ENCODE assay signal across 21 cellular contexts in genomic region chr10:51532044-51532443, GRCh38.
DNase-seq lines count a peak whose midpoint lies in the region; ATAC-seq and TF ChIP-seq lines count a peak whose summit lies in the region.
"Had no signal": no experiment of that assay in that cellular context is flagged by ENCODE, and none has a peak within 500 bp of the region (broad histone marks: within the 10 kb centered on the region; RNA-seq: fewer than 3 reads in every experiment).

No MANE protein-coding gene starts in this region.

- no TSS peak for BruUV-seq in A673 (replicated peaks; lab: Mats Ljungman, UMichigan)

- H3K9me3 Mint-ChIP-seq in activated T-helper 17 cell treated with anti-CD3 and anti-CD28 coated beads, Interleukin-2, amount 50 U/mL, for 72 hours, result no peaks in the 10 kb centered on the region
- H3K9me3 Mint-ChIP-seq: CD4-positive, alpha-beta T cell had no signal

- H3K4me1 Mint-ChIP-seq in activated T-helper 17 cell treated with anti-CD3 and anti-CD28 coated beads, Interleukin-2, amount 50 U/mL, for 72 hours, result no peaks in the 10 kb centered on the region
- H3K4me1 Mint-ChIP-seq: CD14-positive monocyte; CD8-positive, alpha-beta memory T cell had no signal

- intact Hi-C loops in A673 (cut with micrococcal nuclease; ENCODE audit: unreplicated experiment) (no loop called here), breast epithelium (cut with DNase I; ENCODE audit: low total_unique reads) (no loop called here)

- no peak overlapping the region for H3K27ac ChIP-seq in A673 (ENCODE audit: low read depth, low read length, poor library complexity, severe bottlenecking)
- no peak overlapping the region for H3K27ac ChIP-seq in breast epithelium
- H3K27ac ChIP-seq: 22Rv1; BLaER1 treated with 17β-estradiol and CSF1 and Interleukin-3, amounts not matched to agents 10 nM and 100 nM; GM23248 had no signal

- H3K4me3 Mint-ChIP-seq in activated T-helper 17 cell treated with anti-CD3 and anti-CD28 coated beads, Interleukin-2, amount 50 U/mL, for 72 hours, result no peak overlapping the region
- H3K4me3 Mint-ChIP-seq: CD14-positive monocyte; CD4-positive, alpha-beta T cell; CD8-positive, alpha-beta memory T cell had no signal

- no peak overlapping the region for H3K27ac Mint-ChIP-seq in activated T-helper 17 cell treated with anti-CD3 and anti-CD28 coated beads, Interleukin-2, amount 50 U/mL, for 72 hours
- H3K27ac Mint-ChIP-seq: CD14-positive monocyte; CD4-positive, alpha-beta T cell; CD8-positive, alpha-beta memory T cell had no signal

- peaks cover 16% of the 10 kb centered on the region for H3K27me3 ChIP-seq in A673 (replicated peaks; ENCODE audit: insufficient read depth, low read depth, low read length, poor library complexity)
- H3K27me3 ChIP-seq in breast epithelium, result no peaks in the 10 kb centered on the region
- H3K27me3 ChIP-seq: BE2C; BLaER1 treated with 17β-estradiol and CSF1 and Interleukin-3, amounts not matched to agents 10 nM and 100 nM had no signal

- no peak overlapping the region for H3K4me3 ChIP-seq in GM12865 (ENCODE audit: low read depth, low read length)
- H3K4me3 ChIP-seq in A673 (ENCODE audit: low read depth, low read length, poor library complexity, severe bottlenecking), result no peak overlapping the region
- H3K4me3 ChIP-seq in breast epithelium, result no peak overlapping the region
- H3K4me3 ChIP-seq: BLaER1 treated with 17β-estradiol and CSF1 and Interleukin-3, amounts not matched to agents 10 nM and 100 nM; GM23248 had no signal

- H3K9me3 ChIP-seq in A673 (ENCODE audit: low read depth, low read length, poor library complexity, severe bottlenecking) (no peaks in the 10 kb centered on the region), breast epithelium (no peaks in the 10 kb centered on the region)
- H3K9me3 ChIP-seq: BE2C; BLaER1 treated with 17β-estradiol and CSF1 and Interleukin-3, amounts not matched to agents 10 nM and 100 nM had no signal

- no peaks in the 10 kb centered on the region for H3K4me1 ChIP-seq in A673 (ENCODE audit: insufficient read depth, low read length, poor library complexity, severe bottlenecking)
- no peaks in the 10 kb centered on the region for H3K4me1 ChIP-seq in breast epithelium
- H3K4me1 ChIP-seq: BE2C had no signal

- CTCF ChIA-PET in A673 (lab: Charles Lee), result no interaction called here

- no peaks in the 10 kb centered on the region for H3K36me3 Mint-ChIP-seq in activated T-helper 17 cell treated with anti-CD3 and anti-CD28 coated beads, Interleukin-2, amount 50 U/mL, for 72 hours (ENCODE audit: low read depth)
- H3K36me3 Mint-ChIP-seq: CD14-positive monocyte; CD8-positive, alpha-beta memory T cell had no signal

- in situ Hi-C loops in GM13977 (cut with MboI; ENCODE audit: low pct_unique_long_range_greater_than_20kb, low sequenced_read_pairs, unreplicated experiment), result no loop called here

- POLR2A ChIA-PET in A673 (lab: Charles Lee; ENCODE audit: low non-redundant PET), result no interaction called here

- TF ChIP-seq POLR2A in breast epithelium (IDR thresholded peaks at IDR 0.05), result no peak

- peaks cover 8% of the 10 kb centered on the region for H3K27me3 Mint-ChIP-seq in activated T-helper 17 cell treated with anti-CD3 and anti-CD28 coated beads, Interleukin-2, amount 50 U/mL, for 72 hours
- H3K27me3 Mint-ChIP-seq: CD4-positive, alpha-beta T cell had no signal

- no peak for TF ChIP-seq CTCF in GM12865 (IDR thresholded peaks at IDR 0.05; ENCODE audit: insufficient read depth, low read depth, low read length, missing control alignments)
- no peak for TF ChIP-seq CTCF in A673 (conservative IDR thresholded peaks at IDR 0.05; ENCODE audit: low read depth, low read length)
- no peak for TF ChIP-seq CTCF in GM13977 (IDR thresholded peaks at IDR 0.05; ENCODE audit: extremely low read depth, insufficient read depth, missing control alignments)
- TF ChIP-seq CTCF in breast epithelium (IDR thresholded peaks at IDR 0.05), result no peak

- ATAC-seq in GM19351 (IDR thresholded peaks at IDR 0.05; ENCODE audit: unreplicated experiment), result peak; percentile 79
- ATAC-seq in HG02610 (IDR thresholded peaks at IDR 0.05; ENCODE audit: unreplicated experiment), result peak; percentile 75
- peak; percentile 14 for ATAC-seq in activated T-helper 17 cell treated with anti-CD3 and anti-CD28 coated beads, Interleukin-2, amount 50 U/mL, for 72 hours (replicated peaks)

- H3K36me3 ChIP-seq in A673 (ENCODE audit: insufficient read depth, low read length, poor library complexity, severe bottlenecking), result no peaks in the 10 kb centered on the region
- no peaks in the 10 kb centered on the region for H3K36me3 ChIP-seq in breast epithelium
- H3K36me3 ChIP-seq: BE2C; BLaER1 treated with 17β-estradiol and CSF1 and Interleukin-3, amounts not matched to agents 10 nM and 100 nM had no signal

- DNase-seq in GM12865 (ENCODE audit: low read depth) (peak; percentile 2), A673 (ENCODE audit: low spot score) (no peak), GM13977 (ENCODE audit: low spot score) (no peak), breast epithelium (ENCODE audit: low spot score in 2 of 2) (no peak), iPS-NIHi11 (ENCODE audit: low spot score) (no peak)
- DNase-seq: ACHN; AML-193; BE2C; CD4-positive, alpha-beta T cell; CD8-positive, alpha-beta memory T cell; DMS 273 treated with DMSO at 0.1 percent for 48 hours; DMS79 treated with DMSO at 0.1 percent for 48 hours; GF-D8; GM23248; H7 had no signal

Comparison
In these comparisons a context has a peak if more than half of its experiments do, and no peak if none do; other contexts are left out.
1. ATAC-seq: peak in every context shown above with its lines; median percentile 79 in GM19351; 75 in HG02610; 14 in activated T-helper 17 cell treated with anti-CD3 and anti-CD28 coated beads, Interleukin-2, amount 50 U/mL, for 72 hours.